In genomic region chr16:89346869-89347268, GRCh38 we compare ENCODE assay signal across 17 cellular contexts.
DNase-seq lines count a peak whose midpoint lies in the region; ATAC-seq, FAIRE-seq and TF ChIP-seq lines count a peak whose summit lies in the region.
"Had no signal": no experiment of that assay in that cellular context is flagged by ENCODE, and none has a peak within 500 bp of the region (broad histone marks: within the 10 kb centered on the region; RNA-seq: fewer than 3 reads in every experiment).

No MANE protein-coding gene starts in this region.

- H3K4me1 ChIP-seq in H1 (replicated peaks in 1 of 4; ENCODE audit: control insufficient read depth in 3 of 4, insufficient read depth in 4 of 4, low read length in 3 of 4) (peaks cover 5 to 16% (median 11%) of the 10 kb centered on the region in 4 experiments; a peak in 5 of 7 replicates), testis (peaks cover 12% of the 10 kb centered on the region)

- 79% methylated on average over 9 of the region's 9 CpGs; no CpG with 5 or more reads in 1 of the 2 experiments for WGBS in H1 (ENCODE audit: extremely low coverage in 1 of 2, insufficient coverage in 1 of 2, insufficient read length in 1 of 2, insufficient replicate concordance in 2 of 2, low coverage in 1 of 2, low lambda C conversion rate in 2 of 2, missing lambda C conversion rate in 1 of 2), 2 experiments
- whole genome bisulfite sequencing in testis, 2 donors = 83 to 87% methylated on average over 9 of the region's 9 CpGs

- no peak overlapping the region for H3K4ac ChIP-seq in H1 (replicated peaks; ENCODE audit: insufficient read length, low read depth, low read length)

- peaks cover 55% of the 10 kb centered on the region for H3K4me1 Mint-ChIP-seq in neural crest cell

- H2BK120ac ChIP-seq in H1 (replicated peaks; ENCODE audit: low read depth, low read length) = no peak overlapping the region

- H3K4me2 ChIP-seq in H1 (ENCODE audit: insufficient read depth in 1 of 2, low read depth in 2 of 2, low read length in 2 of 2) = no peak overlapping the region; a peak in 1 of 4 replicates

- H3K27me3 Mint-ChIP-seq in neural crest cell (ENCODE audit: low read depth) = no peaks in the 10 kb centered on the region
- H3K27me3 Mint-ChIP-seq: B cell had no signal

- peaks cover 40 to 61% of the 10 kb centered on the region in 2 experiments for H4K20me1 ChIP-seq in H1 (replicated peaks in 1 of 2; ENCODE audit: control insufficient read depth in 1 of 2, insufficient read depth in 2 of 2, low read length in 2 of 2)

- H4K5ac ChIP-seq in H1 (ENCODE audit: insufficient read length, low read depth, low read length) = no peak overlapping the region

- ATAC-seq in GM18909 (IDR thresholded peaks at IDR 0.05; ENCODE audit: poor library complexity, unreplicated experiment) = no peak

- H3K27ac ChIP-seq in C4-2B (peak overlapping the region; percentile 93), H1 (ENCODE audit: low read depth, low read length) (no peak overlapping the region), testis (no peak overlapping the region)
- H3K27ac ChIP-seq: SJSA1, suprapubic skin had no signal

- H3K9me3 ChIP-seq in H1 (ENCODE audit: insufficient read depth in 2 of 2, low read depth in 1 of 2, low read length in 1 of 2) = no peaks in the 10 kb centered on the region
- no peaks in the 10 kb centered on the region for H3K9me3 ChIP-seq in testis
- H3K9me3 ChIP-seq: esophagus squamous epithelium, SJSA1, suprapubic skin had no signal

- no peak overlapping the region for H2BK15ac ChIP-seq in H1 (ENCODE audit: low read length)

- no peak overlapping the region for H3K4me3 Mint-ChIP-seq in neural crest cell
- H3K4me3 Mint-ChIP-seq: B cell had no signal

- no peak for TF ChIP-seq EP300 in H1 (IDR thresholded peaks at IDR 0.05; ENCODE audit: borderline replicate concordance in 1 of 2, low read depth in 2 of 2, low read length in 2 of 2)

- H3K79me1 ChIP-seq in H1 (ENCODE audit: low read depth, low read length) = peaks cover 29% of the 10 kb centered on the region

- H3K36me3 Mint-ChIP-seq in neural crest cell (ENCODE audit: low read depth) = peaks cover 3% of the 10 kb centered on the region

- peak overlapping the region; percentile 5 for H3K27ac Mint-ChIP-seq in neural crest cell (ENCODE audit: unreplicated experiment)
- H3K27ac Mint-ChIP-seq: B cell had no signal

- H4K8ac ChIP-seq in H1 (ENCODE audit: extremely low read depth, insufficient read depth, low read length) = no peak overlapping the region

- no peak for TF ChIP-seq POLR2A in H1 (IDR thresholded peaks at IDR 0.05; ENCODE audit: control extremely low read depth in 1 of 2, low read depth in 2 of 2, low read length in 2 of 2)
- no peak for TF ChIP-seq POLR2A in testis (IDR thresholded peaks at IDR 0.05)

- H3K36me3 ChIP-seq in H7 (replicated peaks; ENCODE audit: control insufficient read depth, insufficient read depth, low read length) (no peaks in the 10 kb centered on the region), H1 (ENCODE audit: control insufficient read depth in 2 of 4, insufficient read depth in 4 of 4, low read length in 3 of 4) (no peaks in the 10 kb centered on the region), testis (ENCODE audit: low read depth, missing control alignments) (no peaks in the 10 kb centered on the region)
- H3K36me3 ChIP-seq: suprapubic skin had no signal

- H3K4me3 ChIP-seq in H7 (ENCODE audit: insufficient read depth, low read depth, low read length) (no peak overlapping the region), H1 (ENCODE audit: extremely low read depth in 1 of 4, insufficient read depth in 2 of 4, low read depth in 3 of 4, low read length in 4 of 4) (no peak overlapping the region), testis (no peak overlapping the region)
- H3K4me3 ChIP-seq: esophagus squamous epithelium, SJSA1, suprapubic skin had no signal

- H2BK20ac ChIP-seq in H1 (ENCODE audit: low read length) = no peak overlapping the region

- H3K14ac ChIP-seq in H1 (ENCODE audit: insufficient read length) = no peak overlapping the region

- H2AFZ ChIP-seq in H1 (ENCODE audit: low read length) = no peak overlapping the region

- no peak overlapping the region for H2BK12ac ChIP-seq in H1 (ENCODE audit: low read depth, low read length)

- peak overlapping the region; percentile 71; the same call in 1 of the 2 replicates for H2AK5ac ChIP-seq in H1 (ENCODE audit: low read depth, low read length)

- H3K27me3 ChIP-seq in H7 (ENCODE audit: control insufficient read depth, insufficient read depth, low read length) (no peaks in the 10 kb centered on the region), H1 (replicated peaks in 1 of 4; ENCODE audit: control insufficient read depth in 3 of 4, extremely low read depth in 1 of 4, insufficient read depth in 3 of 4, low read length in 3 of 4) (no peaks in the 10 kb centered on the region), testis (no peaks in the 10 kb centered on the region)
- H3K27me3 ChIP-seq: esophagus squamous epithelium, SJSA1, suprapubic skin had no signal

- 0 out of 2 replicates have a peak overlapping the region, but pooled peaks have one; percentile 7 for H2BK5ac ChIP-seq in H1 (ENCODE audit: low read depth, low read length)

- POLR2A ChIA-PET in H1 (lab: Charles Lee; ENCODE audit: partially characterized antibody) = interaction anchor here (1.1 kb wide), 1 partner anchor 14 kb away, joined by 3 read pairs; no protein-coding TSS in a partner anchor

- peak; percentile 70 for DNase-seq in H7
- no peak for DNase-seq in H1 (ENCODE audit: low read depth in 1 of 2, low spot score in 2 of 2)
- no peak for DNase-seq in neural crest cell (ENCODE audit: low read depth, low spot score)
- no peak for DNase-seq in testis
- DNase-seq in stimulated activated CD4-positive, alpha-beta T cell treated with anti-CD3 and anti-CD28 coated beads, Interleukin-15, amount 100 ng/mL, for 24 hours = no peak
- no peak for DNase-seq in NCI-H2081 treated with DMSO at 0.1 percent for 48 hours (lab: John Stamatoyannopoulos, UW)
- DNase-seq: activated naive CD4-positive, alpha-beta T cell; dermis blood vessel endothelial cell; DMS79; esophagus squamous epithelium; NCI-H446 had no signal

- H3K9ac ChIP-seq in H1 (replicated peaks in 1 of 4; ENCODE audit: extremely low read depth in 1 of 4, low read depth in 3 of 4, low read length in 3 of 4) = no peak overlapping the region; a peak in 1 of 7 replicates

- H3K18ac ChIP-seq in H1 (ENCODE audit: extremely low read depth, low read length) = no peak overlapping the region

- CTCF ChIA-PET in H1 (lab: Charles Lee; ENCODE audit: partially characterized antibody) = interaction anchor here (0.6 to 5.6 kb wide), 4 partner anchors 10 to 108 kb away, joined by 3 to 31 read pairs (median 12); no protein-coding TSS in a partner anchor

- H3K9me3 Mint-ChIP-seq in neural crest cell = no peaks in the 10 kb centered on the region

- intact Hi-C loops in testis (cut with DNase I; ENCODE audit: low total_unique reads) = no loop called here

- no peak overlapping the region for H3K23ac ChIP-seq in H1 (ENCODE audit: insufficient read length)

- no peak for TF ChIP-seq RAD21 in H1 (IDR thresholded peaks at IDR 0.05 in 1 of 2, conservative IDR thresholded peaks at IDR 0.05 in 1 of 2; ENCODE audit: low read depth in 2 of 2, low read length in 2 of 2)

- peaks cover 30 to 99% of the 10 kb centered on the region in 2 experiments for H3K79me2 ChIP-seq in H1 (ENCODE audit: control insufficient read depth in 1 of 2, insufficient read depth in 2 of 2, low read length in 2 of 2)

- no peak overlapping the region for H3K56ac ChIP-seq in H1 (replicated peaks; ENCODE audit: insufficient read length, low read depth, low read length)

- TF ChIP-seq CTCF in C4-2B (conservative IDR thresholded peaks at IDR 0.05) = no peak
- no peak for TF ChIP-seq CTCF in H1 (IDR thresholded peaks at IDR 0.05; ENCODE audit: control extremely low read depth in 1 of 3, insufficient read depth in 1 of 3, low read depth in 1 of 3, low read length in 3 of 3)
- TF ChIP-seq CTCF in neural crest cell (conservative IDR thresholded peaks at IDR 0.05) = no peak
- no peak for TF ChIP-seq CTCF in testis (IDR thresholded peaks at IDR 0.05)

- FAIRE-seq in H1 (lab: Jason Lieb, UNC) = no peak
- FAIRE-seq: TTC549 had no signal

- H3K23me2 ChIP-seq in H1 (ENCODE audit: low read depth, low read length) = no peaks in the 10 kb centered on the region

- H4K91ac ChIP-seq in H1 (replicated peaks; ENCODE audit: insufficient read length, low read length) = no peak overlapping the region

TF ChIP-seq in H1, 55 proteins besides CTCF, POLR2A, EP300 and RAD21 (continues in another document):
- TF ChIP-seq CREB1 (IDR thresholded peaks at IDR 0.05) = no peak
- TF ChIP-seq SIRT6 (IDR thresholded peaks at IDR 0.05; ENCODE audit: low read length) = no peak
- TF ChIP-seq BRCA1 (IDR thresholded peaks at IDR 0.05; ENCODE audit: low read depth, low read length) = no peak
- no peak for TF ChIP-seq BCL11A (IDR thresholded peaks at IDR 0.05; ENCODE audit: low read depth in 2 of 2, low read length in 2 of 2)
- TF ChIP-seq SUZ12 (IDR thresholded peaks at IDR 0.05; ENCODE audit: low read length) = no peak
- TF ChIP-seq RFX5 (IDR thresholded peaks at IDR 0.05; ENCODE audit: borderline replicate concordance, low read depth, low read length) = no peak
- no peak for TF ChIP-seq TAF1 (IDR thresholded peaks at IDR 0.05; ENCODE audit: low read depth, low read length)
